Comparison of ENCODE assay signal across 14 cellular contexts in genomic region chr1:79161077-79161476, GRCh38.
DNase-seq lines count a peak whose midpoint lies in the region; ATAC-seq and TF ChIP-seq lines count a peak whose summit lies in the region.
"Had no signal": no experiment of that assay in that cellular context is flagged by ENCODE, and none has a peak within 500 bp of the region (broad histone marks: within the 10 kb centered on the region; RNA-seq: fewer than 3 reads in every experiment).

No MANE protein-coding gene starts in this region.

- H3K4me3 ChIP-seq in SK-N-SH (ENCODE audit: low read depth in 2 of 2, low read length in 1 of 2) (no peak overlapping the region), smooth muscle cell (no peak overlapping the region)
- H3K4me3 ChIP-seq: lung had no signal

- H3K9me3 ChIP-seq in SK-N-SH (no peaks in the 10 kb centered on the region), smooth muscle cell (replicated peaks; ENCODE audit: low read depth) (no peaks in the 10 kb centered on the region)

- H4K20me1 ChIP-seq in SK-N-SH (ENCODE audit: insufficient read depth): no peaks in the 10 kb centered on the region
- no peaks in the 10 kb centered on the region for H4K20me1 ChIP-seq in smooth muscle cell (ENCODE audit: low read depth)

- CTCF ChIA-PET in SK-N-SH (lab: Yijun Ruan, JAX): no interaction called here

- H3K36me3 ChIP-seq in SK-N-SH (replicated peaks in 1 of 2; ENCODE audit: control insufficient read depth in 1 of 2, insufficient read depth in 2 of 2, low read length in 1 of 2) (no peaks in the 10 kb centered on the region), smooth muscle cell (ENCODE audit: low read depth) (no peaks in the 10 kb centered on the region)

- DNase-seq in NCI-H748 (lab: John Stamatoyannopoulos, UW; ENCODE audit: unreplicated experiment) (peak; percentile 9), NCI-H748 treated with DMSO at 0.1 percent for 48 hours (lab: John Stamatoyannopoulos, UW) (no peak), SK-N-SH (no peak), fibroblast of peridontal ligament (ENCODE audit: extremely low read depth) (peak; percentile 67), smooth muscle cell (lab: John Stamatoyannopoulos, UW; ENCODE audit: unreplicated experiment) (no peak), NCI-H2081 treated with DMSO at 0.1 percent for 48 hours (lab: John Stamatoyannopoulos, UW) (no peak)
- DNase-seq: activated CD4-positive, alpha-beta T cell treated with anti-CD3 and anti-CD28 coated beads for 48 hours; anterior cingulate cortex; DMS153; occipital lobe; T-helper 2 cell had no signal

- no peak for TF ChIP-seq RAD21 in SK-N-SH (IDR thresholded peaks at IDR 0.05; ENCODE audit: low read length)

- H2AFZ ChIP-seq in SK-N-SH (ENCODE audit: low read depth) (peak overlapping the region; percentile 58; the same call in 1 of the 2 replicates), smooth muscle cell (ENCODE audit: low read depth) (no peak overlapping the region)

- TF ChIP-seq CTCF in SK-N-SH (IDR thresholded peaks at IDR 0.05) (no peak), smooth muscle cell (IDR thresholded peaks at IDR 0.05; ENCODE audit: borderline replicate concordance, insufficient read depth, poor library complexity, severe bottlenecking) (no peak)

- H3K79me2 ChIP-seq in SK-N-SH (ENCODE audit: insufficient read depth) (no peaks in the 10 kb centered on the region), smooth muscle cell (ENCODE audit: low read depth) (no peaks in the 10 kb centered on the region)

- H3K27ac ChIP-seq in SK-N-SH (ENCODE audit: low read depth in 2 of 2, low read length in 1 of 2) (peak overlapping the region; percentile 66 to 70; a peak in 3 of 4 replicates), smooth muscle cell (ENCODE audit: low read depth) (no peak overlapping the region)

- H3K27me3 ChIP-seq in SK-N-SH (ENCODE audit: insufficient read depth) (no peaks in the 10 kb centered on the region), smooth muscle cell (ENCODE audit: low read depth) (no peaks in the 10 kb centered on the region)

- ATAC-seq in GM18909 (IDR thresholded peaks at IDR 0.05; ENCODE audit: poor library complexity, unreplicated experiment) (no peak), GM18870 (IDR thresholded peaks at IDR 0.05; ENCODE audit: unreplicated experiment) (no peak)

- peaks cover 0 to 13% of the 10 kb centered on the region in 2 experiments; a peak in 2 of 4 replicates for H3K4me1 ChIP-seq in SK-N-SH (ENCODE audit: control insufficient read depth in 1 of 2, insufficient read depth in 2 of 2, low read depth in 1 of 2, low read length in 1 of 2)
- peaks cover 6% of the 10 kb centered on the region for H3K4me1 ChIP-seq in smooth muscle cell (ENCODE audit: low read depth)

- no peaks in the 10 kb centered on the region for H3K9me2 ChIP-seq in SK-N-SH

- H3F3A ChIP-seq in SK-N-SH (replicated peaks; ENCODE audit: insufficient read depth): no peaks in the 10 kb centered on the region
- no peaks in the 10 kb centered on the region for H3F3A ChIP-seq in smooth muscle cell (ENCODE audit: low read depth)

- POLR2A ChIA-PET in SK-N-SH (lab: Yijun Ruan, JAX): no interaction called here

- TF ChIP-seq EP300 in SK-N-SH (IDR thresholded peaks at IDR 0.05; ENCODE audit: borderline replicate concordance in 1 of 2, low read depth in 1 of 2, low read length in 1 of 2): peak in 1 of 2 experiments; percentile 65; a peak in 1 of 4 replicates

- no peak overlapping the region for H3K9ac ChIP-seq in SK-N-SH
- no peak overlapping the region for H3K9ac ChIP-seq in smooth muscle cell (ENCODE audit: low read depth)

- H3K4me2 ChIP-seq in SK-N-SH (peak overlapping the region; percentile 40; the same call in 1 of the 2 replicates), smooth muscle cell (peak overlapping the region; percentile 54)

TF ChIP-seq in SK-N-SH, 30 proteins besides CTCF, POLR2A, EP300 and RAD21:
- no peak for TF ChIP-seq SMC3 (IDR thresholded peaks at IDR 0.05; ENCODE audit: low read depth, low read length)
- TF ChIP-seq TEAD4 (IDR thresholded peaks at IDR 0.05; ENCODE audit: borderline replicate concordance, insufficient read depth): peak; percentile 58; the same call in 1 of the 2 replicates
- TF ChIP-seq FOSL2 (IDR thresholded peaks at IDR 0.05; ENCODE audit: borderline replicate concordance, low read depth): peak; percentile 70
- 0 out of 2 replicates have a peak, but pooled peaks have one; percentile 15 for TF ChIP-seq ELF1 (IDR thresholded peaks at IDR 0.05)
- peak; percentile 70 for TF ChIP-seq JUND (IDR thresholded peaks at IDR 0.05)
- TF ChIP-seq GABPA (IDR thresholded peaks at IDR 0.05; ENCODE audit: low read depth): peak; percentile 20; the same call in 1 of the 2 replicates
- no peak for TF ChIP-seq RFX5 (IDR thresholded peaks at IDR 0.05; ENCODE audit: low read length)
- TF ChIP-seq NFIC (IDR thresholded peaks at IDR 0.05; ENCODE audit: borderline replicate concordance): peak; percentile 76
- TF ChIP-seq IRF3 (IDR thresholded peaks at IDR 0.05; ENCODE audit: low read depth, low read length): no peak
- TF ChIP-seq EZH2phosphoT487 (IDR thresholded peaks at IDR 0.05; ENCODE audit: borderline replicate concordance, low read depth): no peak
- peak; percentile 86 for TF ChIP-seq TCF12 (IDR thresholded peaks at IDR 0.05)
- no peak for TF ChIP-seq MAX (IDR thresholded peaks at IDR 0.05; ENCODE audit: low read depth)
- no peak for TF ChIP-seq FOXM1 (IDR thresholded peaks at IDR 0.05; ENCODE audit: low read depth)
- TF ChIP-seq PBX3 (IDR thresholded peaks at IDR 0.05): peak; percentile 58
- TF ChIP-seq MEF2A (IDR thresholded peaks at IDR 0.05; ENCODE audit: borderline replicate concordance, low read depth): 0 out of 2 replicates have a peak, but pooled peaks have one; percentile 29
- TF ChIP-seq RXRA (IDR thresholded peaks at IDR 0.05; ENCODE audit: borderline replicate concordance, low read depth): peak; percentile 57; the same call in 1 of the 2 replicates

Comparison
In these comparisons a context has a peak if more than half of its experiments do, and no peak if none do; other contexts are left out.
1. DNase-seq: peak in NCI-H748 (single experiment) and fibroblast of peridontal ligament (single experiment); none in NCI-H748 treated with DMSO at 0.1 percent for 48 hours (single experiment), SK-N-SH (single experiment), smooth muscle cell (single experiment) and NCI-H2081 treated with DMSO at 0.1 percent for 48 hours (single experiment).